In the genomic region with DNA sequence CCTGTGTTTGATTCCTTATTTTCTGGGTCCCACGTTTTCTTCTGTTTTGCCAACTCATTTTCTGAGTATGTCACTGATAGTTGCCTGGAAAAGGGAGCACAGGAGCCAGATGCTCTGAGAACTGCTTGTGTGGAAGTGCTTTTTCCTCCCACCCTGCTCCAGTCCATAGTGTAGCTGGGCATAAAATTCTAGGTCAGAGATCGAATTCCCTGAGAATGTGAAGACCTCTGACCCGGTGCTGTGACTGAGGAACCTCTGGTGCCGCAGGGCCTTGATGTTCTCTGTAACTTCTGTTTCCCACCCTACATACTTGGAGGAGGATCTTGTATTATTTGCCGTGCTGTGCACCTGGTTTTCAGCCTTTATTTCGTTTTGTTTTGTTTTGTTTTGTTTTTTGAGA, we compare ENCODE assay signal across 26 cellular contexts. TPM values are rescaled to one million over a fixed set of nuclear protein-coding genes. Genes with fewer than 3 reads are reported as not detected.
"Had no signal": no experiment of that assay in that cellular context is flagged by ENCODE, and none has a peak within 500 bp of the region (broad histone marks: within the 10 kb centered on the region; RNA-seq: fewer than 3 reads in every experiment).

No MANE protein-coding gene starts in this region.

- H3K27ac Mint-ChIP-seq: immature natural killer cell had no signal

- H3K4me3 ChIP-seq: colonic mucosa, esophagus muscularis mucosa, gastroesophageal sphincter, lung, ovary, tibial artery, upper lobe of left lung, uterus had no signal

- H3K27me3 Mint-ChIP-seq: naive B cell had no signal

- H3K4me1 Mint-ChIP-seq: immature natural killer cell, naive B cell had no signal

- H3K36me3 ChIP-seq: colonic mucosa, ovary, uterus had no signal

- H3K27me3 ChIP-seq: colonic mucosa, esophagus muscularis mucosa, gastroesophageal sphincter, ovary, tibial artery, upper lobe of left lung, uterus had no signal

- H3K36me3 Mint-ChIP-seq: naive B cell had no signal

- DNase-seq: colonic mucosa; dermis blood vessel endothelial cell; effector CD4-positive, alpha-beta T cell; immature natural killer cell; kidney; left cardiac atrium; left ventricle myocardium superior; mesenchymal stem cell; midbrain; naive B cell; ovary; right cardiac atrium; small intestine; stimulated activated CD4-positive, alpha-beta T cell treated with anti-CD3 and anti-CD28 coated beads, Interleukin-2, amount 100 ng/mL, for 48 hours; stimulated activated naive CD8-positive, alpha-beta T cell treated with anti-CD3 and anti-CD28 coated beads, Interleukin-15, Interleukin-2, amounts not matched to agents 100 U/mL and 50 U/mL, for 24 hours; tibial artery; upper lobe of left lung; uterus had no signal

- H3K9me3 Mint-ChIP-seq: immature natural killer cell, naive B cell, nephron had no signal

- H3K4me3 Mint-ChIP-seq: immature natural killer cell, naive B cell, nephron had no signal

- H3K9me3 ChIP-seq: colonic mucosa, esophagus muscularis mucosa, gastroesophageal sphincter, ovary, tibial artery, upper lobe of left lung, uterus had no signal

- H3K27ac ChIP-seq: colonic mucosa, epithelial cell of prostate, esophagus muscularis mucosa, gastroesophageal sphincter, ovary, upper lobe of left lung, uterus had no signal

- H3K4me1 ChIP-seq: esophagus muscularis mucosa, gastroesophageal sphincter, tibial artery, upper lobe of left lung, uterus had no signal

RNA-seq across cellular contexts. Expression of a gene that starts 52.2 kb away (rescaled TPM):
- total RNA-seq: colonic mucosa, dermis blood vessel endothelial cell, esophagus muscularis mucosa, fibroblast of villous mesenchyme, gastroesophageal sphincter, left cardiac atrium, left ventricle myocardium superior, lung, ovary, posterior vena cava, right cardiac atrium, temporal lobe, upper lobe of left lung, uterus had no signal
